Comparison of ENCODE assay signal across 3 cellular contexts in genomic region chr6:75708334-75708733, GRCh38. TPM values are rescaled to one million over a fixed set of nuclear protein-coding genes. Genes with fewer than 3 reads are reported as not detected.
DNase-seq lines count a peak whose midpoint lies in the region; ATAC-seq, FAIRE-seq and TF ChIP-seq lines count a peak whose summit lies in the region.
"Not testable (repeated sequence)": the region's sequence is repeated elsewhere in the genome, so short reads cannot be mapped to it uniquely, and the experiment has no call there.
"Had no signal": no experiment of that assay in that cellular context is flagged by ENCODE, and none has a peak within 500 bp of the region (broad histone marks: within the 10 kb centered on the region; RNA-seq: fewer than 3 reads in every experiment).

No MANE protein-coding gene starts in this region.

- not testable (repeated sequence) for H3K9me3 Mint-ChIP-seq in activated CD4-positive, alpha-beta T cell treated with anti-CD3 and anti-CD28 coated beads, Interleukin-2, amount 10 ng/mL, durations not matched to agents 24 days and 14 days

- not testable (repeated sequence) for H3K4me1 Mint-ChIP-seq in activated CD4-positive, alpha-beta T cell treated with anti-CD3 and anti-CD28 coated beads, Interleukin-2, amount 10 ng/mL, durations not matched to agents 24 days and 14 days

- H4K20me1 ChIP-seq in HepG2 (ENCODE audit: insufficient read depth, low read length): not testable (repeated sequence)

- ATAC-seq in HepG2: peak; percentile 48; the same call in 2 of the 3 replicates

- BruUV-seq in HepG2 (replicated peaks; lab: Mats Ljungman, UMichigan): not testable (repeated sequence)

- peak; percentile 37 for DNase-seq in activated CD4-positive, alpha-beta T cell treated with anti-CD3 and anti-CD28 coated beads, Interleukin-2, amount 10 ng/mL, durations not matched to agents 24 days and 14 days
- DNase-seq in HepG2 (ENCODE audit: low spot score): peak; percentile 10

- in situ Hi-C loops in HepG2 (cut with HindIII; ENCODE audit: extremely low pct_ligation_motif_present, low pct_unique_long_range_greater_than_20kb): not testable (repeated sequence)

- intact Hi-C loops in activated CD4-positive, alpha-beta T cell treated with anti-CD3 and anti-CD28 coated beads, Interleukin-2, amount 10 ng/mL, durations not matched to agents 24 days and 14 days (cut with micrococcal nuclease); HepG2 (cut with micrococcal nuclease; ENCODE audit: unreplicated experiment): not testable (repeated sequence)

- not testable (repeated sequence) for H3K27me3 Mint-ChIP-seq in activated CD4-positive, alpha-beta T cell treated with anti-CD3 and anti-CD28 coated beads, Interleukin-2, amount 10 ng/mL, durations not matched to agents 24 days and 14 days

- H3K36me3 Mint-ChIP-seq in activated CD4-positive, alpha-beta T cell treated with anti-CD3 and anti-CD28 coated beads, Interleukin-2, amount 10 ng/mL, durations not matched to agents 24 days and 14 days (ENCODE audit: low read depth): peaks cover 37% of the 10 kb centered on the region

- TF ChIP-seq POLR2A in HepG2 (IDR thresholded peaks at IDR 0.05; ENCODE audit: insufficient read depth in 1 of 2, low read depth in 2 of 2, low read length in 2 of 2): not testable (repeated sequence)

- not testable (repeated sequence) for H3K4me3 Mint-ChIP-seq in activated CD4-positive, alpha-beta T cell treated with anti-CD3 and anti-CD28 coated beads, Interleukin-2, amount 10 ng/mL, durations not matched to agents 24 days and 14 days

- not testable (repeated sequence) for H3K4me3 ChIP-seq in HepG2 (replicated peaks in 1 of 3; ENCODE audit: insufficient read depth in 1 of 3, low read depth in 2 of 3, low read length in 3 of 3)

- H3K79me2 ChIP-seq in HepG2 (ENCODE audit: insufficient read depth, low read length): not testable (repeated sequence)

- WGBS in HepG2 (ENCODE audit: low lambda C conversion rate): 94% methylated on average over 4 of the region's 4 CpGs

- H3K27me3 ChIP-seq in HepG2 (ENCODE audit: control insufficient read depth in 1 of 2, insufficient read depth in 2 of 2, low read length in 2 of 2): not testable (repeated sequence)

- H3K9ac ChIP-seq in HepG2 (ENCODE audit: insufficient read depth, low read depth, low read length): not testable (repeated sequence)

- POLR2A ChIA-PET in HepG2 (lab: Yijun Ruan, JAX): not testable (repeated sequence)

- peaks cover 1 to 26% of the 10 kb centered on the region in 2 experiments; a peak in 4 of 5 replicates for H3K36me3 ChIP-seq in HepG2 (replicated peaks in 1 of 2; ENCODE audit: control insufficient read depth in 1 of 2, insufficient read depth in 2 of 2, low read length in 2 of 2)

- TF ChIP-seq RAD21 in HepG2 (CRISPR knock-in tag; IDR thresholded peaks at IDR 0.05): not testable (repeated sequence)

- FAIRE-seq in HepG2 (lab: Jason Lieb, UNC): not testable (repeated sequence)

- not testable (repeated sequence) for H3K27ac ChIP-seq in HepG2 (ENCODE audit: extremely low read length, insufficient read depth, low read length)

- TF ChIP-seq CTCF in HepG2 (CRISPR knock-in tag; IDR thresholded peaks at IDR 0.05): not testable (repeated sequence)

- H3K4me1 ChIP-seq in HepG2 (ENCODE audit: insufficient read depth, low read length): not testable (repeated sequence)

- H3K4me2 ChIP-seq in HepG2 (ENCODE audit: low read depth, low read length): not testable (repeated sequence)

- CTCF ChIA-PET in HepG2 (lab: Yijun Ruan, JAX; ENCODE audit: low intra/inter-chr PET ratio, low total read pairs): not testable (repeated sequence)

- not testable (repeated sequence) for TF ChIP-seq EP300 in HepG2 (IDR thresholded peaks at IDR 0.05; ENCODE audit: low read depth in 2 of 2, low read length in 2 of 2); HepG2 (CRISPR knock-in tag; IDR thresholded peaks at IDR 0.05; ENCODE audit: borderline replicate concordance)

- not testable (repeated sequence) for H3K9me3 ChIP-seq in HepG2 (ENCODE audit: low read length)

- not testable (repeated sequence) for H3K27ac Mint-ChIP-seq in activated CD4-positive, alpha-beta T cell treated with anti-CD3 and anti-CD28 coated beads, Interleukin-2, amount 10 ng/mL, durations not matched to agents 24 days and 14 days

- H2AFZ ChIP-seq in HepG2 (ENCODE audit: low read length): not testable (repeated sequence)

TF ChIP-seq in HepG2, 621 proteins besides CTCF, POLR2A, EP300 and RAD21 (continues in another document):
- TF ChIP-seq CEBPG (CRISPR knock-in tag; IDR thresholded peaks at IDR 0.05) (peak; percentile 67), ARID5B (CRISPR knock-in tag; IDR thresholded peaks at IDR 0.05) (peak; percentile 12; the same call in 1 of the 2 replicates), ZNF770 (CRISPR knock-in tag; IDR thresholded peaks at IDR 0.05) (peak; percentile 90), TFAP4 (IDR thresholded peaks at IDR 0.05; ENCODE audit: borderline replicate concordance, low read depth) (peak; percentile 34; the same call in 1 of the 2 replicates)

RNA-seq across cellular contexts. Expression of gene MYO6, which starts 40.7 kb away (rescaled TPM):
- 0.14 and 0.23 TPM in 2 replicates for total RNA-seq in activated CD4-positive, alpha-beta T cell treated with anti-CD3 and anti-CD28 coated beads, Interleukin-2, amount 10 ng/mL, durations not matched to agents 24 days and 14 days
- 5.4 and 13.1 TPM in 2 replicates for total RNA-seq in HepG2 (2016; rRNA removed; fragmentation: Illumina TruSeq; extraction: Trizol)
- total RNA-seq in HepG2 (2016; cell fraction: cytosol; rRNA removed; fragmentation: Illumina TruSeq; extraction: Trizol; ENCODE audit: low read depth): 0.51 and 0.79 TPM in 2 replicates
- total RNA-seq in HepG2 (2016; cell fraction: insoluble cytoplasmic fraction; rRNA removed; fragmentation: Illumina TruSeq; extraction: Trizol): 5.6 and 10.9 TPM in 2 replicates
- total RNA-seq in HepG2 (2016; cell fraction: membrane; rRNA removed; fragmentation: Illumina TruSeq; extraction: Trizol): 1.4 and 1.8 TPM in 2 replicates
- 12.2 and 12.6 TPM in 2 replicates for total RNA-seq in HepG2 (2016; cell fraction: nucleus; rRNA removed; fragmentation: Illumina TruSeq; extraction: Trizol)
- polyA plus RNA-seq in HepG2 (2011; rRNA removed): 7.5 and 9.5 TPM in 2 replicates
- polyA plus RNA-seq in HepG2 (2011; cell fraction: cytosol; rRNA removed): 2.9 and 6.1 TPM in 2 replicates
- 13.8 and 22.1 TPM in 2 replicates for polyA plus RNA-seq in HepG2 (2011; cell fraction: nucleus; rRNA removed)
- 14.2 and 16.8 TPM in 2 replicates for polyA plus RNA-seq in HepG2 (2012)
- 0.17 and 0.19 TPM in 2 replicates for polyA plus RNA-seq in HepG2 (2016; cell fraction: cytosol; fragmentation: Illumina TruSeq; extraction: Trizol; ENCODE audit: low read depth)
- 13.2 and 14.1 TPM in 2 replicates for polyA plus RNA-seq in HepG2 (2016; cell fraction: insoluble cytoplasmic fraction; fragmentation: Illumina TruSeq; extraction: Trizol; ENCODE audit: low read depth)
- polyA plus RNA-seq in HepG2 (2016; cell fraction: membrane; fragmentation: Illumina TruSeq; extraction: Trizol; ENCODE audit: low read depth): 0.60 and 1.2 TPM in 2 replicates
- 20.2 and 22.0 TPM in 2 replicates for polyA plus RNA-seq in HepG2 (2016; cell fraction: nucleus; fragmentation: Illumina TruSeq; extraction: Trizol; ENCODE audit: insufficient read depth, low read depth)
- 2.9 and 3.1 TPM in 2 replicates for polyA minus RNA-seq in HepG2 (2011; rRNA and poly(A)+ RNA removed; ENCODE audit: low replicate concordance)
- polyA minus RNA-seq in HepG2 (2011; cell fraction: cytosol; rRNA and poly(A)+ RNA removed): 4.7 and 6.7 TPM in 2 replicates
- polyA minus RNA-seq in HepG2 (2011; cell fraction: nucleus; rRNA and poly(A)+ RNA removed): 20.7 and 33.1 TPM in 2 replicates
- polyA plus RNA-seq: CD14-positive monocyte had no signal
